Comparison of ENCODE assay signal across 7 cellular contexts in the genomic region with DNA sequence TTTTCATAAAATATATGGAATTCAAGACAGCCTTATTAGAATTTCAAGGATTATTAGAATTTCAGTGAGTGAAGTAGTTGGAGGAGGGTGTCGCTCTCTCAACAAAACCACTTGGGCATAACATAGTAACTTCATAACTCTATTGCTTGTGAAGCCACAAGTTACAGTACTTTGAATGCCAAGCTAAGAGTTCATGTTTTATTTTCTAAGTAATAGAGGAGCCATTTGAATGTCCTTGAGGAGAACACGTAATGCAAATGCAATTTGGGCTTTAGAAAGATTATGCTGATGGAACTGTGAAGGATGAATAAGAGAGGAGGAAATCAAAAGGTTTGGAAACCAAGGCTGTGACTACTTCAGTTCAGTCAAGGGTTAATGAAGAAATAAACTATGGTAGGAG. TPM values are rescaled to one million over a fixed set of nuclear protein-coding genes. Genes with fewer than 3 reads are reported as not detected.
"Had no signal": no experiment of that assay in that cellular context is flagged by ENCODE, and none has a peak within 500 bp of the region (broad histone marks: within the 10 kb centered on the region; RNA-seq: fewer than 3 reads in every experiment).

No MANE protein-coding gene starts in this region.

RNA-seq across cellular contexts. Expression of gene SPDYE16, which starts 32.3 kb away (rescaled TPM):
- total RNA-seq: LHCN-M2, MCF 10A, NCI-H460, PC-9, Right ventricle myocardium inferior, RPMI7951, SK-MEL-5 had no signal
